In the genomic region with DNA sequence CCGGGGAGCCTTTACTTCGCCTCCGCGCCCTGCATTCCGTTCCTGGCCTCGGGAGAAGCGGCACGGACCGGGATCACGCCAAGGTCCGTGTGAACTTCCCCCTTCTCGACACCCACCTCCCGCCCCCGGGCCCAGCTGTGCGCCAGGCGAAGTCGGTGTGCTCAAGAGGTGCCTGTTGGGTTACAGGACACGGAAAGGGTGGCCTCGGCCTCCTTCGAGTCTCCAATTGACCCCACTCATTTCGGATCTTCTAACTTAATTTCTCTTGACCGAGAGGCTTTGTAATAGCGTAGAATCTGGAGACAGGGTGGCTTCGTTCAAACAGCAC, we compare ENCODE assay signal across 8 cellular contexts. TPM values are rescaled to one million over a fixed set of nuclear protein-coding genes. Genes with fewer than 3 reads are reported as not detected.
DNase-seq lines count a peak whose midpoint lies in the region; ATAC-seq and TF ChIP-seq lines count a peak whose summit lies in the region.

No MANE protein-coding gene starts in this region.

- peak overlapping the region; percentile 88 for H3K4me3 Mint-ChIP-seq in activated naive CD8-positive, alpha-beta T cell

- H3K36me3 ChIP-seq in right lobe of liver, result no peaks in the 10 kb centered on the region
- no peaks in the 10 kb centered on the region for H3K36me3 ChIP-seq in upper lobe of right lung

- no peaks in the 10 kb centered on the region for H3K9me3 Mint-ChIP-seq in activated naive CD8-positive, alpha-beta T cell (ENCODE audit: low read depth)

- H3K4me1 ChIP-seq in right lobe of liver, result peaks cover 0 to 6% (median 0%) of the 10 kb centered on the region in 4 donors
- H3K4me1 ChIP-seq in upper lobe of right lung, result peaks cover 5% of the 10 kb centered on the region

- no peak overlapping the region for H3K27ac Mint-ChIP-seq in activated naive CD8-positive, alpha-beta T cell

- peak; percentile 8 for ATAC-seq in GM18517 (IDR thresholded peaks at IDR 0.05; ENCODE audit: unreplicated experiment)
- peak; percentile 9 for ATAC-seq in HG02943 (IDR thresholded peaks at IDR 0.05; ENCODE audit: low read depth, unreplicated experiment)
- no peak for ATAC-seq in right lobe of liver
- ATAC-seq in upper lobe of right lung, result no peak
- ATAC-seq in esophagus mucosa, result no peak

- H3K27me3 ChIP-seq in right lobe of liver (no peaks in the 10 kb centered on the region), upper lobe of right lung (no peaks in the 10 kb centered on the region)

- TF ChIP-seq CTCF in right lobe of liver (IDR thresholded peaks at IDR 0.05) (no peak), upper lobe of right lung (IDR thresholded peaks at IDR 0.05) (no peak)

- intact Hi-C loops in right lobe of liver (cut with DNase I) (loop anchor here in 1 of 2 donors (10.0 kb wide), 1 partner anchor 949 kb away; no protein-coding TSS in a partner anchor), upper lobe of right lung (cut with DNase I) (no loop called here)

- no peaks in the 10 kb centered on the region for H3K27me3 Mint-ChIP-seq in activated naive CD8-positive, alpha-beta T cell

- DNase-seq in right lobe of liver (no peak), upper lobe of right lung (no peak), middle frontal gyrus (ENCODE audit: extremely low spot score, low spot score) (no peak), HK-2 (ENCODE audit: unreplicated experiment) (no peak)

- H3K9me3 ChIP-seq in right lobe of liver (no peaks in the 10 kb centered on the region), upper lobe of right lung (no peaks in the 10 kb centered on the region)

- H3K4me1 Mint-ChIP-seq in activated naive CD8-positive, alpha-beta T cell (ENCODE audit: low read depth), result peaks cover 20% of the 10 kb centered on the region

- H3K27ac ChIP-seq in right lobe of liver (peak overlapping the region; percentile 71 to 78 (median 73)), upper lobe of right lung (peak overlapping the region; percentile 86)

- WGBS in right lobe of liver (ENCODE audit: insufficient coverage, low coverage, low lambda C conversion rate, missing lambda C conversion rate), result 38% methylated on average over 7 of the region's 24 CpGs

- H3K36me3 Mint-ChIP-seq in activated naive CD8-positive, alpha-beta T cell, result no peaks in the 10 kb centered on the region

- no peak for TF ChIP-seq POLR2A in right lobe of liver (IDR thresholded peaks at IDR 0.05)

- H3K4me3 ChIP-seq in right lobe of liver (peak overlapping the region; percentile 58 to 68 (median 68)), upper lobe of right lung (peak overlapping the region; percentile 69)

RNA-seq across cellular contexts. Expression of a gene that starts 0.4 kb away (rescaled TPM):
- total RNA-seq in right lobe of liver, result 100 to 1,000 TPM in 5 of 6 experiments, 10 to 100 TPM in 1; 78.5 to 133 (median 120) TPM
- 114 TPM for total RNA-seq in upper lobe of right lung
- 110 TPM for total RNA-seq in esophagus mucosa

Comparison
In these comparisons a context has a peak if more than half of its experiments do, and no peak if none do; other contexts are left out.
1. ATAC-seq: peak in GM18517 (single experiment) and HG02943 (single experiment); none in right lobe of liver (0 of 4), upper lobe of right lung (single experiment) and esophagus mucosa (single experiment).